In genomic region chr9:116958886-116959285, GRCh38 we compare ENCODE assay signal across 18 cellular contexts.
"Had no signal": no experiment of that assay in that cellular context is flagged by ENCODE, and none has a peak within 500 bp of the region (broad histone marks: within the 10 kb centered on the region; RNA-seq: fewer than 3 reads in every experiment).

No MANE protein-coding gene starts in this region.

- H3K4me2 ChIP-seq: smooth muscle cell had no signal

- H3K27me3 ChIP-seq: upper lobe of left lung had no signal

- H3K36me3 ChIP-seq: sigmoid colon, thoracic aorta, upper lobe of left lung had no signal

- H3K4me1 ChIP-seq: upper lobe of left lung had no signal

- H3K27ac ChIP-seq: sigmoid colon, thoracic aorta, upper lobe of left lung had no signal

- ATAC-seq: activated CD4-positive, CD25-positive, alpha-beta regulatory T cell treated with anti-CD3 and anti-CD28 coated beads, Interleukin-2, amount 50 U/mL, for 24 hours; activated CD8-positive, alpha-beta memory T cell treated with anti-CD3 and anti-CD28 coated beads, Interleukin-2, amount 10 ng/mL, durations not matched to agents 7 days and 5 days; activated CD8-positive, alpha-beta T cell treated with anti-CD3 and anti-CD28 coated beads for 36 hours; effector memory CD8-positive, alpha-beta T cell; esophagus mucosa; left colon; mucosa of descending colon; stimulated activated memory B cell treated with anti-CD40 and anti-IgM and Interleukin-4, amounts not matched to agents 10 μg/mL and 1 μg/mL and 100 μg/mL, for 72 hours had no signal

- H3K4me3 ChIP-seq: mucosa of descending colon, sigmoid colon, smooth muscle cell, thoracic aorta, upper lobe of left lung had no signal

- DNase-seq: activated CD4-positive, alpha-beta T cell treated with anti-CD3 and anti-CD28 coated beads, Interleukin-2, amount 10 ng/mL, durations not matched to agents 24 days and 14 days; activated CD8-positive, alpha-beta memory T cell treated with anti-CD3 and anti-CD28 coated beads, Interleukin-2, amount 10 ng/mL, durations not matched to agents 7 days and 5 days; activated CD8-positive, alpha-beta T cell treated with anti-CD3 and anti-CD28 coated beads for 36 hours; activated naive CD8-positive, alpha-beta T cell treated with anti-CD3 and anti-CD28 coated beads for 36 hours; central memory CD4-positive, alpha-beta T cell; effector memory CD8-positive, alpha-beta T cell; foreskin melanocyte; hippocampal formation; left colon; mucosa of descending colon; sigmoid colon; stimulated activated CD4-positive, alpha-beta T cell treated with anti-CD3 and anti-CD28 coated beads, Interleukin-15, amount 100 ng/mL, for 24 hours had no signal
